Comparison of ENCODE assay signal across 19 cellular contexts in the genomic region with DNA sequence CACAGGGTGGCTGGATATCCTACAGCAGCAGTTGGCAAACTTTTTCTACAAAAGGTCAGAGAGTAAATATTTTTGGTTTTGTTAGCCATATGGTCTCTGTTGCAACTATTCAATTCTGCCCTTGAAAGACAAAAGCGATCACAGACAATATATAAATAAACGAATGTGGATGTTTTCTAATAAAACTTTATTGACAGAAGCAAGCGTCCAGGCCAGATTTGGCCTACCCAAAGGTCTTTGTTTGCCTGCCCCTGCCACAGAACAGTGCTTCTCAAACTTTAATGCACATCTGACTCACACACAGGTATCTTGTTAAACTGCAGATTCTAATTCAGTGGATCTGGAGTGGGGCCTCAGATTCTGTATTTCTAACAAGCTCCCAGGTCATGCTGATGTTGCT.
DNase-seq lines count a peak whose midpoint lies in the region; ATAC-seq and TF ChIP-seq lines count a peak whose summit lies in the region.
"Had no signal": no experiment of that assay in that cellular context is flagged by ENCODE, and none has a peak within 500 bp of the region (broad histone marks: within the 10 kb centered on the region; RNA-seq: fewer than 3 reads in every experiment).

No MANE protein-coding gene starts in this region.

- peak overlapping the region; percentile 72 for H3K27ac Mint-ChIP-seq in activated naive CD4-positive, alpha-beta T cell treated with anti-CD3 and anti-CD28 coated beads for 36 hours
- peak overlapping the region; percentile 47 for H3K27ac Mint-ChIP-seq in Calu3 (ENCODE audit: unreplicated experiment)
- H3K27ac Mint-ChIP-seq: H9 had no signal

- H3K4me1 ChIP-seq in PC-3 (ENCODE audit: insufficient read depth, low read length) = peaks cover 33% of the 10 kb centered on the region
- H3K4me1 ChIP-seq: BE2C had no signal

- no peaks in the 10 kb centered on the region for H3K27me3 ChIP-seq in PC-3 (ENCODE audit: low read length)
- H3K27me3 ChIP-seq: BE2C, SJSA1 had no signal

- H3F3A ChIP-seq in PC-3 (ENCODE audit: low read length, unreplicated experiment) = peaks cover 25% of the 10 kb centered on the region

- H3K4me3 ChIP-seq in PC-3 (ENCODE audit: low read length) (no peak overlapping the region), fibroblast of villous mesenchyme (ENCODE audit: low read depth, low read length) (no peak overlapping the region)
- H3K4me3 ChIP-seq: GM23248, SJSA1 had no signal

- no peak overlapping the region for H3K9ac ChIP-seq in PC-3 (ENCODE audit: low read length)
- H3K9ac ChIP-seq: GM23248 had no signal

- no peak overlapping the region for H3K4me2 ChIP-seq in PC-3 (ENCODE audit: low read length)

- H3K9me3 Mint-ChIP-seq in activated naive CD4-positive, alpha-beta T cell treated with anti-CD3 and anti-CD28 coated beads for 36 hours = peaks cover 8% of the 10 kb centered on the region
- H3K9me3 Mint-ChIP-seq in Calu3 (ENCODE audit: low read depth, unreplicated experiment) = no peaks in the 10 kb centered on the region

- no peaks in the 10 kb centered on the region for H4K20me1 ChIP-seq in PC-3 (ENCODE audit: low read length)

- BruUV-seq in Calu3 (replicated peaks; lab: Mats Ljungman, UMichigan) = no TSS peak
- BruUV-seq in PC-3 (replicated peaks; lab: Mats Ljungman, UMichigan) = no TSS peak

- peaks cover 39% of the 10 kb centered on the region for H3K36me3 Mint-ChIP-seq in activated naive CD4-positive, alpha-beta T cell treated with anti-CD3 and anti-CD28 coated beads for 36 hours (ENCODE audit: low read depth)
- H3K36me3 Mint-ChIP-seq in Calu3 (ENCODE audit: insufficient read depth, unreplicated experiment) = peaks cover 62% of the 10 kb centered on the region

- intact Hi-C loops in activated naive CD4-positive, alpha-beta T cell treated with anti-CD3 and anti-CD28 coated beads for 36 hours (cut with micrococcal nuclease) = loop anchor here (10.0 kb wide), 1 partner anchor 453 kb away; no protein-coding TSS in a partner anchor
- intact Hi-C loops in Calu3 (cut with micrococcal nuclease; ENCODE audit: unreplicated experiment) = no loop called here
- intact Hi-C loops in PC-3 (cut with micrococcal nuclease) = no loop called here

- H3K79me2 ChIP-seq in PC-3 (ENCODE audit: low read length) = peaks cover 83% of the 10 kb centered on the region

- no peak for ATAC-seq in PC-3
- no peak for ATAC-seq in GM19023 (IDR thresholded peaks at IDR 0.05; ENCODE audit: unreplicated experiment)
- ATAC-seq: Right ventricle myocardium inferior had no signal

- H3K4me3 Mint-ChIP-seq in activated naive CD4-positive, alpha-beta T cell treated with anti-CD3 and anti-CD28 coated beads for 36 hours = no peak overlapping the region
- H3K4me3 Mint-ChIP-seq in Calu3 (ENCODE audit: low read depth, unreplicated experiment) = no peak overlapping the region
- H3K4me3 Mint-ChIP-seq: H9 had no signal

- no peak for DNase-seq in activated naive CD4-positive, alpha-beta T cell treated with anti-CD3 and anti-CD28 coated beads for 36 hours
- no peak for DNase-seq in activated naive CD4-positive, alpha-beta T cell treated with Interleukin-2 at 50 U/mL for 16 hours
- DNase-seq in Calu3 (no peak), PC-3 (peak; percentile 48), fibroblast of villous mesenchyme (ENCODE audit: low read depth) (peak; percentile 18), DMS79 treated with DMSO at 0.1 percent for 48 hours (lab: John Stamatoyannopoulos, UW) (no peak), pons (ENCODE audit: low spot score) (no peak)
- DNase-seq: BE2C, GM23248, H9, MV-4-11, NCI-H1694, NCI-H2081 treated with DMSO at 0.1 percent for 48 hours, NCI-H2171 treated with DMSO at 0.1 percent for 48 hours, NCI-H524 treated with DMSO at 0.1 percent for 48 hours, NCI-H82 had no signal

- peak overlapping the region; percentile 30 for H3K27ac ChIP-seq in PC-3 (ENCODE audit: low read length)
- H3K27ac ChIP-seq: GM23248, SJSA1 had no signal

- POLR2A ChIA-PET in PC-3 (lab: Charles Lee; ENCODE audit: unreplicated experiment) = no interaction called here

- H3K36me3 ChIP-seq in PC-3 (ENCODE audit: low read depth, low read length) = peaks cover 48% of the 10 kb centered on the region
- H3K36me3 ChIP-seq: BE2C, SJSA1 had no signal

- H3K27me3 Mint-ChIP-seq in activated naive CD4-positive, alpha-beta T cell treated with anti-CD3 and anti-CD28 coated beads for 36 hours (ENCODE audit: low read depth) = no peaks in the 10 kb centered on the region
- H3K27me3 Mint-ChIP-seq in Calu3 (ENCODE audit: unreplicated experiment) = no peaks in the 10 kb centered on the region

- H3K9me3 ChIP-seq in PC-3 (ENCODE audit: low read length) = no peaks in the 10 kb centered on the region
- H3K9me3 ChIP-seq: BE2C, SJSA1 had no signal

- H2AFZ ChIP-seq in PC-3 (ENCODE audit: low read length) = no peak overlapping the region
- H2AFZ ChIP-seq: GM23248 had no signal

- H3K9me2 ChIP-seq in PC-3 (replicated peaks; ENCODE audit: low read length) = no peaks in the 10 kb centered on the region

- TF ChIP-seq CTCF in Calu3 (IDR thresholded peaks at IDR 0.05; ENCODE audit: unreplicated experiment) (no peak), PC-3 (conservative IDR thresholded peaks at IDR 0.05; ENCODE audit: low read depth, low read length) (no peak), fibroblast of villous mesenchyme (IDR thresholded peaks at IDR 0.05; ENCODE audit: insufficient read depth, low read depth, low read length) (no peak)

- CTCF ChIA-PET in activated naive CD4-positive, alpha-beta T cell treated with anti-CD3 and anti-CD28 coated beads for 36 hours (lab: Charles Lee) = no interaction called here
- CTCF ChIA-PET in Calu3 (lab: Charles Lee) = no interaction called here
- CTCF ChIA-PET in PC-3 (lab: Charles Lee) = no interaction called here

- H3K4me1 Mint-ChIP-seq in activated naive CD4-positive, alpha-beta T cell treated with anti-CD3 and anti-CD28 coated beads for 36 hours (ENCODE audit: low read depth) = peaks cover 52% of the 10 kb centered on the region
- peaks cover 28% of the 10 kb centered on the region for H3K4me1 Mint-ChIP-seq in Calu3 (ENCODE audit: low read depth, unreplicated experiment)
- H3K4me1 Mint-ChIP-seq: H9 had no signal

Comparison
In these comparisons a context has a peak if more than half of its experiments do, and no peak if none do; other contexts are left out.
1. DNase-seq: peak in PC-3 (single experiment) and fibroblast of villous mesenchyme (single experiment); none in activated naive CD4-positive, alpha-beta T cell treated with anti-CD3 and anti-CD28 coated beads for 36 hours (single experiment), activated naive CD4-positive, alpha-beta T cell treated with Interleukin-2 at 50 U/mL for 16 hours (single experiment), Calu3 (single experiment), DMS79 treated with DMSO at 0.1 percent for 48 hours (single experiment) and pons (single experiment).